Comparison of ENCODE assay signal across 1 cellular context in the genomic region with DNA sequence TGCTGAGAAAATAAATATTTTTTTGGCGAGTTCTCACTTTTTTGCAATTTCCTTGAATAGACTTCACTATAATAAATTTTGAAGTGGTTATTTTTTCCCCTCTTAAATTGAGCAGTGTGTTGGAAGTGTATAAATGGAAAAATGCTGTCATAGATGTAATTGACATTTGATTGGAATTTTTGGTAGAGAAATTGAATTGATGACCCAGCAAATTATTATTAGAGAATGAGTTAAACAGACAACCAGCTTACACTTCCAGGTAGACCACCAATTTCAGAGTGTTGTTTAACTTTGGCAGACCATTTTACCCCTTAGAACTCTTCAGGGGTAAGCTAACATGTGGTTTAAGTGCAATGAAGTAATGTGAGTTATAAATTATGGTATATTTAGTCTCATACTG.
TF ChIP-seq lines count a peak whose summit lies in the region.

No MANE protein-coding gene starts in this region.

TF ChIP-seq in HepG2, 621 proteins besides CTCF, POLR2A, EP300 and RAD21:
- TF ChIP-seq MAFF (IDR thresholded peaks at IDR 0.05; ENCODE audit: low read depth, low read length) (peak; percentile 83), MAFK (conservative IDR thresholded peaks at IDR 0.05 in 1 of 2, IDR thresholded peaks at IDR 0.05 in 1 of 2; ENCODE audit: low read length in 2 of 2) (peak; percentile 79 to 88; a peak in 3 of 4 replicates), ZNF224 (CRISPR knock-in tag; IDR thresholded peaks at IDR 0.05) (no peak)
TF ChIP-seq in HepG2: peak in this region for 2.
